24 cellular contexts compared by ENCODE assay signal in the genomic region with DNA sequence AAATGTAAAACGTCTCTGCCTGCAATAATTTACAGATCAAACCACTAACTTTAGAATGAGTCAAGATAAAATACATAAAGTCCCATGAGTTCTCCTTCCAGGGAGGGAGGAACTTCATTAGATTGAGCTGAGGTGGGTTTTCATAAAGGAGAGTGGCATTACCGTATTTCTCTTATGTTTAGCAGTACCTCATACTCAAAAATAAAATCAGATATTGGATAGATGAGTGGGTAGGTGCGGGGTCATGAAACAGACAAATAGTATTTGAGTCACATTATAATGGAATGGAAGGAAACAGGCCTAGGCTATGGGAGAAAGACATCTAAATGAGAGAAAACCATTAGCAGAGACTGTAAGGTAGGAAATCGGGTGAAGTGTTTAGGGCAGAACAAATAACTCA.
A peak's percentile ranks its signal among the peaks of the same experiment; 100 is the strongest.
DNase-seq lines count a peak whose midpoint lies in the region; ATAC-seq, FAIRE-seq and TF ChIP-seq lines count a peak whose summit lies in the region.
"Had no signal": no experiment of that assay in that cellular context is flagged by ENCODE, and none has a peak within 500 bp of the region (broad histone marks: within the 10 kb centered on the region; RNA-seq: fewer than 3 reads in every experiment).

No MANE protein-coding gene starts in this region.

- H3K4me1 ChIP-seq in HepG2 (ENCODE audit: insufficient read depth, low read length), result no peaks in the 10 kb centered on the region
- H3K4me1 ChIP-seq in right lobe of liver, result no peaks in the 10 kb centered on the region
- no peaks in the 10 kb centered on the region for H3K4me1 ChIP-seq in PC-9 (replicated peaks; ENCODE audit: insufficient read depth)
- H3K4me1 ChIP-seq in osteoblast (ENCODE audit: insufficient read depth, low read length), result peaks cover 4% of the 10 kb centered on the region
- H3K4me1 ChIP-seq: BE2C, BLaER1, Caco-2 had no signal

- H3K9me3 ChIP-seq in HepG2 (ENCODE audit: low read length) (no peaks in the 10 kb centered on the region), right lobe of liver (no peaks in the 10 kb centered on the region), PC-9 (ENCODE audit: insufficient read depth, low read depth) (no peaks in the 10 kb centered on the region), osteoblast (ENCODE audit: low read depth, low read length) (no peaks in the 10 kb centered on the region)
- H3K9me3 ChIP-seq: BE2C, BLaER1, Caco-2 had no signal

- H3K36me3 ChIP-seq in HepG2 (replicated peaks in 1 of 2; ENCODE audit: control insufficient read depth in 1 of 2, insufficient read depth in 2 of 2, low read length in 2 of 2) (no peaks in the 10 kb centered on the region), right lobe of liver (no peaks in the 10 kb centered on the region), PC-9 (ENCODE audit: low read depth) (no peaks in the 10 kb centered on the region), osteoblast (ENCODE audit: insufficient read depth, low read length) (no peaks in the 10 kb centered on the region)
- H3K36me3 ChIP-seq: BE2C, BLaER1 had no signal

- WGBS in HepG2 (ENCODE audit: low lambda C conversion rate), result 4% methylated on average over 4 of the region's 4 CpGs
- 69% methylated on average over 4 of the region's 4 CpGs for WGBS in right lobe of liver (ENCODE audit: insufficient coverage, low coverage, low lambda C conversion rate, missing lambda C conversion rate)

- H3K4me2 ChIP-seq in HepG2 (ENCODE audit: low read depth, low read length) (no peak overlapping the region), PC-9 (no peak overlapping the region), osteoblast (ENCODE audit: insufficient read depth, low read length) (no peak overlapping the region)
- H3K4me2 ChIP-seq: BLaER1 had no signal

- TF ChIP-seq RAD21 in HepG2 (CRISPR knock-in tag; IDR thresholded peaks at IDR 0.05), result no peak

- no peaks in the 10 kb centered on the region for H3K9me2 ChIP-seq in PC-9 (ENCODE audit: insufficient read depth)

- POLR2A ChIA-PET in HepG2 (lab: Yijun Ruan, JAX) (no interaction called here), PC-9 (lab: Charles Lee; ENCODE audit: unreplicated experiment) (no interaction called here)

- intact Hi-C loops in HepG2 (cut with micrococcal nuclease; ENCODE audit: unreplicated experiment), result no loop called here
- intact Hi-C loops in right lobe of liver (cut with DNase I), result no loop called here
- intact Hi-C loops in PC-9 (cut with micrococcal nuclease; ENCODE audit: unreplicated experiment), result no loop called here

- FAIRE-seq in HepG2 (lab: Jason Lieb, UNC), result no peak
- FAIRE-seq: A204.1, D721Med, G401.6, GM12878, GM12892, GM18507 had no signal

- DNase-seq in HepG2 (ENCODE audit: low spot score) (no peak), right lobe of liver (no peak), PC-9 (no peak), osteoblast (ENCODE audit: insufficient read length, low spot score, missing footprints) (peak; percentile 31), COLO829 (ENCODE audit: low spot score) (no peak), GM03348 (ENCODE audit: low spot score) (no peak)
- DNase-seq: 8988T; ACHN; BE2C; C1 segment of cervical spinal cord; Caco-2; Calu3; CD4-positive, alpha-beta memory T cell; CD4-positive, CD25-positive, alpha-beta regulatory T cell; CD8-positive, alpha-beta memory T cell; DMS79 treated with DMSO at 0.1 percent for 48 hours; GF-D8 had no signal

- H3F3A ChIP-seq in PC-9 (ENCODE audit: insufficient read depth, low read depth), result no peaks in the 10 kb centered on the region

- in situ Hi-C loops in HepG2 (cut with HindIII; ENCODE audit: extremely low pct_ligation_motif_present, low pct_unique_long_range_greater_than_20kb), result no loop called here

- CTCF ChIA-PET in HepG2 (lab: Yijun Ruan, JAX; ENCODE audit: low intra/inter-chr PET ratio, low total read pairs), result no interaction called here
- CTCF ChIA-PET in PC-9 (lab: Charles Lee), result no interaction called here

- H3K27me3 ChIP-seq in HepG2 (ENCODE audit: control insufficient read depth in 1 of 2, insufficient read depth in 2 of 2, low read length in 2 of 2), result no peaks in the 10 kb centered on the region
- H3K27me3 ChIP-seq in right lobe of liver, result no peaks in the 10 kb centered on the region
- no peaks in the 10 kb centered on the region for H3K27me3 ChIP-seq in PC-9 (ENCODE audit: insufficient read depth, low read depth)
- no peaks in the 10 kb centered on the region for H3K27me3 ChIP-seq in osteoblast (ENCODE audit: insufficient read depth, low read length)
- H3K27me3 ChIP-seq: BE2C, BLaER1 had no signal

- H3K27ac ChIP-seq in HepG2 (ENCODE audit: extremely low read length, insufficient read depth, low read length) (no peak overlapping the region), right lobe of liver (no peak overlapping the region), PC-9 (no peak overlapping the region), osteoblast (ENCODE audit: low read depth, low read length) (no peak overlapping the region)
- H3K27ac ChIP-seq: BLaER1 had no signal

- BruUV-seq in HepG2 (replicated peaks; lab: Mats Ljungman, UMichigan), result no TSS peak
- BruUV-seq in PC-9 (replicated peaks; lab: Mats Ljungman, UMichigan), result no TSS peak

- no peak overlapping the region for H3K9ac ChIP-seq in HepG2 (ENCODE audit: insufficient read depth, low read depth, low read length)
- H3K9ac ChIP-seq: BLaER1 had no signal

- H2AFZ ChIP-seq in HepG2 (ENCODE audit: low read length), result no peak overlapping the region
- peak overlapping the region; percentile 7; the same call in 1 of the 2 replicates for H2AFZ ChIP-seq in PC-9
- no peak overlapping the region for H2AFZ ChIP-seq in osteoblast (ENCODE audit: low read length)

- no peak for TF ChIP-seq CTCF in HepG2 (CRISPR knock-in tag; IDR thresholded peaks at IDR 0.05)
- TF ChIP-seq CTCF in right lobe of liver (IDR thresholded peaks at IDR 0.05), result no peak
- no peak for TF ChIP-seq CTCF in PC-9 (conservative IDR thresholded peaks at IDR 0.05)
- TF ChIP-seq CTCF in osteoblast (IDR thresholded peaks at IDR 0.05; ENCODE audit: extremely low read depth, low read depth, low read length), result no peak

- TF ChIP-seq POLR2A in HepG2 (IDR thresholded peaks at IDR 0.05; ENCODE audit: insufficient read depth in 1 of 2, low read depth in 2 of 2, low read length in 2 of 2) (no peak), right lobe of liver (IDR thresholded peaks at IDR 0.05) (no peak)

- H4K20me1 ChIP-seq in HepG2 (ENCODE audit: insufficient read depth, low read length), result no peaks in the 10 kb centered on the region
- H4K20me1 ChIP-seq in PC-9 (ENCODE audit: insufficient read depth), result no peaks in the 10 kb centered on the region
- no peaks in the 10 kb centered on the region for H4K20me1 ChIP-seq in osteoblast (ENCODE audit: insufficient read depth, low read length)
- H4K20me1 ChIP-seq: BLaER1 had no signal

- ATAC-seq in HepG2 (no peak), right lobe of liver (no peak)
- ATAC-seq: GM12878 had no signal

- H3K79me2 ChIP-seq in HepG2 (ENCODE audit: insufficient read depth, low read length), result no peaks in the 10 kb centered on the region
- H3K79me2 ChIP-seq in PC-9 (ENCODE audit: low read depth), result no peaks in the 10 kb centered on the region
- no peaks in the 10 kb centered on the region for H3K79me2 ChIP-seq in osteoblast (ENCODE audit: insufficient read depth, low read length)

- no peak overlapping the region for H3K4me3 ChIP-seq in HepG2 (replicated peaks in 1 of 3; ENCODE audit: insufficient read depth in 1 of 3, low read depth in 2 of 3, low read length in 3 of 3)
- no peak overlapping the region for H3K4me3 ChIP-seq in right lobe of liver
- no peak overlapping the region for H3K4me3 ChIP-seq in PC-9
- no peak overlapping the region for H3K4me3 ChIP-seq in osteoblast (ENCODE audit: insufficient read depth, low read length)
- H3K4me3 ChIP-seq: BLaER1, GM12878 had no signal

- TF ChIP-seq EP300 in HepG2 (IDR thresholded peaks at IDR 0.05; ENCODE audit: low read depth in 2 of 2, low read length in 2 of 2) (no peak), HepG2 (CRISPR knock-in tag; IDR thresholded peaks at IDR 0.05; ENCODE audit: borderline replicate concordance) (no peak)

TF ChIP-seq in HepG2, 621 proteins besides CTCF, POLR2A, EP300 and RAD21:
- TF ChIP-seq ZNF564 (CRISPR knock-in tag; IDR thresholded peaks at IDR 0.05), result no peak
- peak; percentile 95 for TF ChIP-seq GZF1 (CRISPR knock-in tag; IDR thresholded peaks at IDR 0.05)
